Comparison of ENCODE assay signal across 8 cellular contexts in genomic region chr3:12967751-12968209, GRCh38.
DNase-seq lines count a peak whose midpoint lies in the region; ATAC-seq and TF ChIP-seq lines count a peak whose summit lies in the region.

No MANE protein-coding gene starts in this region.

- peak overlapping the region; percentile 89 for H3K4me2 ChIP-seq in fibroblast of lung (ENCODE audit: extremely low read depth, insufficient read depth, low read length)

- peak overlapping the region; percentile 64 for H3K4me3 Mint-ChIP-seq in activated T-helper 1 cell treated with anti-CD3 and anti-CD28 coated beads, Interleukin-12 subunit alpha, Interleukin-12 subunit beta, Interleukin-2, Interleukin-4 antibody, amounts not matched to agents 30 ng/mL and 10 ng/mL and 1 ng/mL, durations not matched to agents 14 hours and 24 hours and 36 hours
- H3K4me3 Mint-ChIP-seq in natural killer cell = peak overlapping the region; percentile 82

- intact Hi-C loops in activated T-helper 1 cell treated with anti-CD3 and anti-CD28 coated beads, Interleukin-12 subunit alpha, Interleukin-12 subunit beta, Interleukin-2, Interleukin-4 antibody, amounts not matched to agents 30 ng/mL and 10 ng/mL and 1 ng/mL, durations not matched to agents 14 hours and 24 hours and 36 hours (cut with micrococcal nuclease) = loop anchor here (1.0 to 5.0 kb wide), 9 partner anchors 28 to 1980 kb away; partner anchors contain the start of genes HDAC11, IQSEC1, NR2C2 and RAF1
- intact Hi-C loops in natural killer cell (cut with micrococcal nuclease) = no loop called here

- H3K4me1 ChIP-seq in fibroblast of lung (ENCODE audit: control insufficient read depth, extremely low read depth, insufficient read depth, low read length) = peaks cover 16% of the 10 kb centered on the region

- H3K27ac Mint-ChIP-seq in activated T-helper 1 cell treated with anti-CD3 and anti-CD28 coated beads, Interleukin-12 subunit alpha, Interleukin-12 subunit beta, Interleukin-2, Interleukin-4 antibody, amounts not matched to agents 30 ng/mL and 10 ng/mL and 1 ng/mL, durations not matched to agents 14 hours and 24 hours and 36 hours = peak overlapping the region; percentile 4
- H3K27ac Mint-ChIP-seq in natural killer cell = peak overlapping the region in 1 of 2 donors; percentile 51

- H4K20me1 ChIP-seq in fibroblast of lung (ENCODE audit: control insufficient read depth, extremely low read depth, insufficient read depth, low read length) = no peaks in the 10 kb centered on the region

- H3K27me3 ChIP-seq in fibroblast of lung (ENCODE audit: control insufficient read depth, insufficient read depth, low read length) = no peaks in the 10 kb centered on the region

- TF ChIP-seq CTCF in fibroblast of lung (conservative IDR thresholded peaks at IDR 0.05 in 1 of 2, IDR thresholded peaks at IDR 0.05 in 1 of 2; ENCODE audit: low read depth in 1 of 2, low read length in 2 of 2) = no peak
- TF ChIP-seq CTCF in natural killer cell (IDR thresholded peaks at IDR 0.05) = no peak

- H3K9me3 ChIP-seq in fibroblast of lung (ENCODE audit: control insufficient read depth, insufficient read depth, low read depth, low read length) = no peaks in the 10 kb centered on the region

- H3K79me2 ChIP-seq in fibroblast of lung (ENCODE audit: control insufficient read depth, insufficient read depth, low read length) = peaks cover 19% of the 10 kb centered on the region

- H3K9ac ChIP-seq in fibroblast of lung (ENCODE audit: insufficient read depth, low read length) = no peak overlapping the region

- peak overlapping the region in 3 of 4 experiments; percentile 47 to 87 (median 47) for H3K4me3 ChIP-seq in fibroblast of lung (replicated peaks in 1 of 4; ENCODE audit: control extremely low read depth in 1 of 4, insufficient read depth in 1 of 4, low read depth in 3 of 4, low read length in 4 of 4)

- no peak overlapping the region for H3K27ac ChIP-seq in fibroblast of lung (ENCODE audit: insufficient read depth, low read length)

- peaks cover 51% of the 10 kb centered on the region for H3K4me1 Mint-ChIP-seq in activated T-helper 1 cell treated with anti-CD3 and anti-CD28 coated beads, Interleukin-12 subunit alpha, Interleukin-12 subunit beta, Interleukin-2, Interleukin-4 antibody, amounts not matched to agents 30 ng/mL and 10 ng/mL and 1 ng/mL, durations not matched to agents 14 hours and 24 hours and 36 hours (ENCODE audit: low read depth)
- H3K4me1 Mint-ChIP-seq in natural killer cell = peaks cover 84 to 90% of the 10 kb centered on the region in 2 donors

- peaks cover 2% of the 10 kb centered on the region for H3K36me3 ChIP-seq in fibroblast of lung (ENCODE audit: control insufficient read depth, insufficient read depth, low read length)

- peaks cover 4% of the 10 kb centered on the region for H3K36me3 Mint-ChIP-seq in activated T-helper 1 cell treated with anti-CD3 and anti-CD28 coated beads, Interleukin-12 subunit alpha, Interleukin-12 subunit beta, Interleukin-2, Interleukin-4 antibody, amounts not matched to agents 30 ng/mL and 10 ng/mL and 1 ng/mL, durations not matched to agents 14 hours and 24 hours and 36 hours (ENCODE audit: low read depth)
- H3K36me3 Mint-ChIP-seq in natural killer cell = no peaks in the 10 kb centered on the region

- H3K27me3 Mint-ChIP-seq in activated T-helper 1 cell treated with anti-CD3 and anti-CD28 coated beads, Interleukin-12 subunit alpha, Interleukin-12 subunit beta, Interleukin-2, Interleukin-4 antibody, amounts not matched to agents 30 ng/mL and 10 ng/mL and 1 ng/mL, durations not matched to agents 14 hours and 24 hours and 36 hours (ENCODE audit: insufficient read depth) = no peaks in the 10 kb centered on the region
- H3K27me3 Mint-ChIP-seq in natural killer cell (ENCODE audit: low read depth in 2 of 2) = no peaks in the 10 kb centered on the region

- no peaks in the 10 kb centered on the region for H3K9me3 Mint-ChIP-seq in activated T-helper 1 cell treated with anti-CD3 and anti-CD28 coated beads, Interleukin-12 subunit alpha, Interleukin-12 subunit beta, Interleukin-2, Interleukin-4 antibody, amounts not matched to agents 30 ng/mL and 10 ng/mL and 1 ng/mL, durations not matched to agents 14 hours and 24 hours and 36 hours
- H3K9me3 Mint-ChIP-seq in natural killer cell = no peaks in the 10 kb centered on the region

- peak; percentile 99 for DNase-seq in 8988T
- peak; percentile 83 for DNase-seq in RPMI7951 (ENCODE audit: low read depth)
- DNase-seq in activated T-helper 1 cell treated with anti-CD3 and anti-CD28 coated beads, Interleukin-12 subunit alpha, Interleukin-12 subunit beta, Interleukin-2, Interleukin-4 antibody, amounts not matched to agents 30 ng/mL and 10 ng/mL and 1 ng/mL, durations not matched to agents 14 hours and 24 hours and 36 hours (ENCODE audit: low spot score) = peak; percentile 83
- DNase-seq in fibroblast of lung (ENCODE audit: low read depth in 2 of 2) = peak; percentile 81 to 90
- peak; percentile 82 for DNase-seq in natural killer cell
- DNase-seq in stimulated activated CD8-positive, alpha-beta memory T cell treated with anti-CD3 and anti-CD28 coated beads, Interleukin-7, amount 100 ng/mL, for 48 hours (ENCODE audit: extremely low read depth in 1 of 2, low read depth in 1 of 2) = peak; percentile 68 to 80

- peak overlapping the region; percentile 82 for H2AFZ ChIP-seq in fibroblast of lung (ENCODE audit: low read length)

- ATAC-seq in GM19025 (IDR thresholded peaks at IDR 0.05; ENCODE audit: low read depth, unreplicated experiment) = peak; percentile 73
- peak; percentile 79 for ATAC-seq in HG03175 (IDR thresholded peaks at IDR 0.05; ENCODE audit: unreplicated experiment)
- ATAC-seq in natural killer cell = peak; percentile 94 to 99 (median 96)
